In the genomic region with DNA sequence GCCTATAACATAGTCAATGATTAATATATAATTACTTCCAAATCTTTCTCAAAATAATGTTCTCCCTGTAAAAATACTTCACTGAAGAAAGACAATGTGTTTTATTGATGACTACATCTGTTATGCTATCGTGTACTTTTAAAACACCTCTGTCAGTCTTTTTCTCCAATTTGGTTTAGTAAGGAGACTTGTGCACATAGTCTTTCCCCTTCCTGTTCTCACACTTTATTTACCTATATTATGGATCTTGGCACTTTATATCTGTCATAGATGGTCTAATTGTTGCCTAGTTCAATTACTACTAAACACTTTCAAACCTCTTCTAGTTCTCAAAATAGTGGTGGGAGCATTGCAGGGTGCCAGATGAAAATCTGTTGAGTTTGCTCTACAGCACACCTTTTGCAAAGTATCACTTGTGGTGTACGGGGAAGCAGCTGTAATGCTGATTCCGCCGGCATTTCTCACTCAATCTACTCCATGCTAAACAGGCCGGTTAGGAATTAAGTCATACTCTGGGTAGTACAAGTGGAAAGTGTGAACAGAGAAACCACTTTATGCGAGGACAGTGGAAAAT, we compare ENCODE assay signal across 9 cellular contexts. TPM values are rescaled to one million over a fixed set of nuclear protein-coding genes. Genes with fewer than 3 reads are reported as not detected.
DNase-seq lines count a peak whose midpoint lies in the region; ATAC-seq, FAIRE-seq and TF ChIP-seq lines count a peak whose summit lies in the region.
"Had no signal": no experiment of that assay in that cellular context is flagged by ENCODE, and none has a peak within 500 bp of the region (broad histone marks: within the 10 kb centered on the region; RNA-seq: fewer than 3 reads in every experiment).

No MANE protein-coding gene starts in this region.

- no peak for FAIRE-seq in astrocyte (lab: Jason Lieb, UNC)

- no peak for TF ChIP-seq CTCF in astrocyte (IDR thresholded peaks at IDR 0.05; ENCODE audit: insufficient read depth, low read depth, low read length)
- no peak for TF ChIP-seq CTCF in mesothelial cell of epicardium (IDR thresholded peaks at IDR 0.05; ENCODE audit: unreplicated experiment)

- no peak overlapping the region for H3K9ac ChIP-seq in astrocyte (ENCODE audit: low read length)

- H3K79me2 ChIP-seq in astrocyte (ENCODE audit: insufficient read depth, low read length): no peaks in the 10 kb centered on the region

- no peaks in the 10 kb centered on the region for H3K36me3 ChIP-seq in CD4-positive, CD25-positive, alpha-beta regulatory T cell (ENCODE audit: control insufficient read depth, insufficient read depth, low read length)
- H3K36me3 ChIP-seq in astrocyte (ENCODE audit: insufficient read depth, low read length): no peaks in the 10 kb centered on the region

- H3K9me3 Mint-ChIP-seq in CD4-positive, CD25-positive, alpha-beta regulatory T cell: peaks cover 0 to 2% (median 0%) of the 10 kb centered on the region in 7 donors
- H3K9me3 Mint-ChIP-seq in astrocyte (ENCODE audit: unreplicated experiment) (no peaks in the 10 kb centered on the region), mesothelial cell of epicardium (no peaks in the 10 kb centered on the region)

- H4K20me1 ChIP-seq in astrocyte (ENCODE audit: insufficient read depth, low read length): no peaks in the 10 kb centered on the region

- H3K27me3 ChIP-seq in CD4-positive, CD25-positive, alpha-beta regulatory T cell (ENCODE audit: control insufficient read depth, insufficient read depth, low read length): peaks cover 50% of the 10 kb centered on the region
- H3K27me3 ChIP-seq in astrocyte (ENCODE audit: insufficient read depth, low read length): peaks cover 49% of the 10 kb centered on the region

- no peaks in the 10 kb centered on the region for H3K9me3 ChIP-seq in CD4-positive, CD25-positive, alpha-beta regulatory T cell (ENCODE audit: control insufficient read depth in 2 of 2, low read length in 2 of 2)
- H3K9me3 ChIP-seq in astrocyte (ENCODE audit: insufficient read depth, low read depth, low read length): no peaks in the 10 kb centered on the region

- H3K27ac Mint-ChIP-seq in CD4-positive, CD25-positive, alpha-beta regulatory T cell: no peak overlapping the region
- no peak overlapping the region for H3K27ac Mint-ChIP-seq in astrocyte (ENCODE audit: unreplicated experiment)
- H3K27ac Mint-ChIP-seq in mesothelial cell of epicardium: no peak overlapping the region

- DNase-seq in CD4-positive, CD25-positive, alpha-beta regulatory T cell: peak in 2 of 3 donors; percentile 7 to 11
- DNase-seq in astrocyte (ENCODE audit: low read depth) (no peak), mesothelial cell of epicardium (ENCODE audit: low spot score in 2 of 2, unreplicated experiment in 2 of 2) (no peak), GM19240 (ENCODE audit: insufficient read length, low spot score) (no peak), midbrain (lab: John Stamatoyannopoulos, UW) (no peak), SKM-1 (lab: John Stamatoyannopoulos, UW; ENCODE audit: unreplicated experiment) (no peak)
- DNase-seq in stimulated activated CD4-positive, alpha-beta T cell treated with anti-CD3 and anti-CD28 coated beads, Interleukin-2, amount 100 ng/mL, for 24 hours: no peak

- peak overlapping the region; percentile 66 for H3K4me3 ChIP-seq in CD4-positive, CD25-positive, alpha-beta regulatory T cell (ENCODE audit: low read depth, low read length)
- peak overlapping the region; percentile 54 for H3K4me3 ChIP-seq in astrocyte (ENCODE audit: insufficient read depth, low read depth, low read length)

- peak overlapping the region; percentile 93 for H2AFZ ChIP-seq in astrocyte (ENCODE audit: low read depth, low read length)

- peak overlapping the region; percentile 44 to 80 (median 74) for H3K4me3 Mint-ChIP-seq in CD4-positive, CD25-positive, alpha-beta regulatory T cell
- H3K4me3 Mint-ChIP-seq in astrocyte (ENCODE audit: unreplicated experiment) (peak overlapping the region; percentile 58), mesothelial cell of epicardium (peak overlapping the region; percentile 57)

- H3K4me2 ChIP-seq in astrocyte (ENCODE audit: low read length): peak overlapping the region; percentile 91

- peaks cover 30% of the 10 kb centered on the region for H3K4me1 ChIP-seq in CD4-positive, CD25-positive, alpha-beta regulatory T cell (ENCODE audit: control insufficient read depth, insufficient read depth, low read length, poor library complexity, severe bottlenecking)
- peaks cover 18% of the 10 kb centered on the region for H3K4me1 ChIP-seq in astrocyte (ENCODE audit: insufficient read depth, low read length)

- H3K27ac ChIP-seq in CD4-positive, CD25-positive, alpha-beta regulatory T cell (ENCODE audit: insufficient read depth, low read length, poor library complexity, severe bottlenecking): no peak overlapping the region
- H3K27ac ChIP-seq in astrocyte (ENCODE audit: low read depth, low read length): no peak overlapping the region

- peaks cover 69% of the 10 kb centered on the region for H3K27me3 Mint-ChIP-seq in CD4-positive, CD25-positive, alpha-beta regulatory T cell
- H3K27me3 Mint-ChIP-seq in astrocyte (ENCODE audit: low read depth, unreplicated experiment): peaks cover 54% of the 10 kb centered on the region
- peaks cover 90% of the 10 kb centered on the region for H3K27me3 Mint-ChIP-seq in mesothelial cell of epicardium (ENCODE audit: low read depth)

- H3K4me1 Mint-ChIP-seq in CD4-positive, CD25-positive, alpha-beta regulatory T cell: peaks cover 6 to 16% (median 9%) of the 10 kb centered on the region in 4 donors
- H3K4me1 Mint-ChIP-seq in astrocyte (ENCODE audit: low read depth, unreplicated experiment) (peaks cover 2% of the 10 kb centered on the region), mesothelial cell of epicardium (peaks cover 10% of the 10 kb centered on the region)

- H3K36me3 Mint-ChIP-seq in CD4-positive, CD25-positive, alpha-beta regulatory T cell: no peaks in the 10 kb centered on the region
- H3K36me3 Mint-ChIP-seq in astrocyte (ENCODE audit: low read depth, unreplicated experiment) (no peaks in the 10 kb centered on the region), mesothelial cell of epicardium (peaks cover 6% of the 10 kb centered on the region)

- no peak for ATAC-seq in CD4-positive, CD25-positive, alpha-beta regulatory T cell (ENCODE audit: low read depth in 2 of 2)
- ATAC-seq in HG02571 (IDR thresholded peaks at IDR 0.05; ENCODE audit: unreplicated experiment): peak; percentile 1

RNA-seq across cellular contexts. Expression of gene INSM2, which starts 1.1 kb away (rescaled TPM):
- not detected for total RNA-seq in CD4-positive, CD25-positive, alpha-beta regulatory T cell
- not detected for polyA plus RNA-seq in CD4-positive, CD25-positive, alpha-beta regulatory T cell
- total RNA-seq in astrocyte: not detected in 2 replicates
- total RNA-seq in mesothelial cell of epicardium: not detected in 3 replicates
- polyA plus RNA-seq: urinary bladder had no signal

Comparison
In these comparisons a context has a peak if more than half of its experiments do, and no peak if none do; other contexts are left out.
1. DNase-seq: peak in CD4-positive, CD25-positive, alpha-beta regulatory T cell (2 of 3); none in astrocyte (single experiment), mesothelial cell of epicardium (0 of 2), GM19240 (single experiment), midbrain (single experiment), SKM-1 (single experiment) and stimulated activated CD4-positive, alpha-beta T cell treated with anti-CD3 and anti-CD28 coated beads, Interleukin-2, amount 100 ng/mL, for 24 hours (0 of 2).
2. Peak in every context shown above with its lines, with median percentiles within 50 percentile points of each other: H3K4me3 Mint-ChIP-seq.